Comparison of ENCODE assay signal across 34 cellular contexts in genomic region chr5:56979968-56980367, GRCh38.
"Had no signal": no experiment of that assay in that cellular context is flagged by ENCODE, and none has a peak within 500 bp of the region (broad histone marks: within the 10 kb centered on the region; RNA-seq: fewer than 3 reads in every experiment).

No MANE protein-coding gene starts in this region.

- H3K27ac Mint-ChIP-seq: activated CD4-positive, alpha-beta memory T cell treated with anti-CD3 and anti-CD28 coated beads for 36 hours; activated CD4-positive, alpha-beta T cell treated with anti-CD3 and anti-CD28 coated beads for 36 hours; activated CD4-positive, alpha-beta T cell treated with anti-CD3 and anti-CD28 coated beads, Interleukin-2, amount 10 ng/mL, durations not matched to agents 24 days and 14 days; activated CD8-positive, alpha-beta memory T cell treated with anti-CD3 and anti-CD28 coated beads, Interleukin-2, amount 10 ng/mL, durations not matched to agents 7 days and 5 days; activated CD8-positive, alpha-beta T cell treated with anti-CD3 and anti-CD28 coated beads, Interleukin-2, amount 10 ng/mL, durations not matched to agents 7 days and 5 days; activated naive CD8-positive, alpha-beta T cell; activated T-helper 1 cell treated with anti-CD3 and anti-CD28 coated beads, Interleukin-12 subunit alpha, Interleukin-12 subunit beta, Interleukin-2, Interleukin-4 antibody, amounts not matched to agents 30 ng/mL and 10 ng/mL and 1 ng/mL, durations not matched to agents 14 hours and 24 hours and 36 hours; activated T-helper 2 cell treated with anti-CD3 and anti-CD28 coated beads, Interferon-gamma antibody, Interleukin-2, Interleukin-4, amounts not matched to agents 10 μg/mL and 5 μg/mL and 100 μg/mL, durations not matched to agents 14 hours and 24 hours and 36 hours; dendritic cell treated with granulocyte-macrophage colony-stimulating factor and Interleukin-4, amounts not matched to agents 40 ng/mL and 50 ng/mL, for 4 days; endodermal cell; T-helper 1 cell treated with Interleukin-12 subunit alpha and Interleukin-12 subunit beta and Interleukin-4 antibody, amounts not matched to agents 30 μg/mL and 1 μg/mL, for 36 hours; T-helper 2 cell treated with Interferon-gamma antibody and Interleukin-4, amounts not matched to agents 5 μg/mL and 100 μg/mL, for 36 hours had no signal

- H3K27me3 ChIP-seq: brain microvascular endothelial cell had no signal

- ATAC-seq: activated CD4-positive, alpha-beta T cell treated with anti-CD3 and anti-CD28 coated beads for 36 hours; activated CD8-positive, alpha-beta memory T cell treated with anti-CD3 and anti-CD28 coated beads, Interleukin-2, amount 10 ng/mL, durations not matched to agents 7 days and 5 days; activated CD8-positive, alpha-beta T cell treated with anti-CD3 and anti-CD28 coated beads, Interleukin-2, amount 10 ng/mL, durations not matched to agents 7 days and 5 days; esophagus mucosa; heart left ventricle had no signal

- H3K4me3 ChIP-seq: coronary artery, dorsolateral prefrontal cortex, heart left ventricle had no signal

- H3K9me3 ChIP-seq: heart left ventricle had no signal

- H3K4me1 ChIP-seq: heart left ventricle had no signal

- H3K27me3 Mint-ChIP-seq: activated CD4-positive, alpha-beta memory T cell treated with anti-CD3 and anti-CD28 coated beads for 36 hours; activated CD4-positive, alpha-beta T cell treated with anti-CD3 and anti-CD28 coated beads for 36 hours; activated naive CD8-positive, alpha-beta T cell; dendritic cell treated with granulocyte-macrophage colony-stimulating factor and Interleukin-4, amounts not matched to agents 40 ng/mL and 50 ng/mL, for 4 days had no signal

- H3K9me3 Mint-ChIP-seq: activated CD4-positive, alpha-beta memory T cell treated with anti-CD3 and anti-CD28 coated beads for 36 hours; activated CD4-positive, alpha-beta T cell treated with anti-CD3 and anti-CD28 coated beads, Interleukin-2, amount 10 ng/mL, durations not matched to agents 24 days and 14 days; activated T-helper 1 cell treated with anti-CD3 and anti-CD28 coated beads, Interleukin-12 subunit alpha, Interleukin-12 subunit beta, Interleukin-2, Interleukin-4 antibody, amounts not matched to agents 30 ng/mL and 10 ng/mL and 1 ng/mL, durations not matched to agents 14 hours and 24 hours and 36 hours; activated T-helper 2 cell treated with anti-CD3 and anti-CD28 coated beads, Interferon-gamma antibody, Interleukin-2, Interleukin-4, amounts not matched to agents 10 μg/mL and 5 μg/mL and 100 μg/mL, durations not matched to agents 14 hours and 24 hours and 36 hours; central memory CD8-positive, alpha-beta T cell; dendritic cell treated with granulocyte-macrophage colony-stimulating factor and Interleukin-4, amounts not matched to agents 40 ng/mL and 50 ng/mL, for 4 days; endodermal cell; T-helper 1 cell treated with Interleukin-12 subunit alpha and Interleukin-12 subunit beta and Interleukin-4 antibody, amounts not matched to agents 30 μg/mL and 1 μg/mL, for 36 hours; T-helper 2 cell treated with Interferon-gamma antibody and Interleukin-4, amounts not matched to agents 5 μg/mL and 100 μg/mL, for 36 hours had no signal

- FAIRE-seq: astrocyte, bronchial epithelial cell, frontal cortex had no signal

- H3K27ac ChIP-seq: brain microvascular endothelial cell, coronary artery, dorsolateral prefrontal cortex, heart left ventricle, WERI-Rb-1 had no signal

- H3K36me3 ChIP-seq: brain microvascular endothelial cell, heart left ventricle, WERI-Rb-1 had no signal

- H3K4me3 Mint-ChIP-seq: activated CD4-positive, alpha-beta memory T cell treated with anti-CD3 and anti-CD28 coated beads for 36 hours; activated CD4-positive, alpha-beta T cell treated with anti-CD3 and anti-CD28 coated beads for 36 hours; activated CD4-positive, alpha-beta T cell treated with anti-CD3 and anti-CD28 coated beads, Interleukin-2, amount 10 ng/mL, durations not matched to agents 24 days and 14 days; activated CD8-positive, alpha-beta memory T cell treated with anti-CD3 and anti-CD28 coated beads, Interleukin-2, amount 10 ng/mL, durations not matched to agents 7 days and 5 days; activated CD8-positive, alpha-beta T cell treated with anti-CD3 and anti-CD28 coated beads, Interleukin-2, amount 10 ng/mL, durations not matched to agents 7 days and 5 days; activated naive CD8-positive, alpha-beta T cell; activated T-helper 1 cell treated with anti-CD3 and anti-CD28 coated beads, Interleukin-12 subunit alpha, Interleukin-12 subunit beta, Interleukin-2, Interleukin-4 antibody, amounts not matched to agents 30 ng/mL and 10 ng/mL and 1 ng/mL, durations not matched to agents 14 hours and 24 hours and 36 hours; central memory CD8-positive, alpha-beta T cell; dendritic cell treated with granulocyte-macrophage colony-stimulating factor and Interleukin-4, amounts not matched to agents 40 ng/mL and 50 ng/mL, for 4 days; endodermal cell; T-helper 1 cell treated with Interleukin-12 subunit alpha and Interleukin-12 subunit beta and Interleukin-4 antibody, amounts not matched to agents 30 μg/mL and 1 μg/mL, for 36 hours; T-helper 2 cell treated with Interferon-gamma antibody and Interleukin-4, amounts not matched to agents 5 μg/mL and 100 μg/mL, for 36 hours had no signal

- DNase-seq: activated CD4-positive, alpha-beta memory T cell treated with anti-CD3 and anti-CD28 coated beads for 36 hours; activated CD4-positive, alpha-beta T cell treated with anti-CD3 and anti-CD28 coated beads for 36 hours; activated CD4-positive, alpha-beta T cell treated with anti-CD3 and anti-CD28 coated beads, Interleukin-2, amount 10 ng/mL, durations not matched to agents 24 days and 14 days; activated CD4-positive, CD25-positive, alpha-beta regulatory T cell; activated CD4-positive, CD25-positive, alpha-beta regulatory T cell treated with anti-CD3 and anti-CD28 coated beads, Interleukin-2, amount 50 U/mL, for 72 hours; activated CD8-positive, alpha-beta memory T cell treated with anti-CD3 and anti-CD28 coated beads, Interleukin-2, amount 10 ng/mL, durations not matched to agents 7 days and 5 days; activated CD8-positive, alpha-beta memory T cell treated with anti-CD3 and anti-CD28 coated beads, Interleukin-2, amount 50 U/mL, for 4 hours; activated CD8-positive, alpha-beta T cell treated with anti-CD3 and anti-CD28 coated beads, Interleukin-2, amount 10 ng/mL, durations not matched to agents 7 days and 5 days; activated effector memory CD4-positive, alpha-beta T cell treated with anti-CD3 and anti-CD28 coated beads, Interleukin-2, amount 50 U/mL, for 16 hours; activated naive CD4-positive, alpha-beta T cell treated with anti-CD3 and anti-CD28 coated beads, Interleukin-2, amount 50 U/mL, for 16 hours; activated T-cell treated with anti-CD3 and anti-CD28 coated beads, Interleukin-2, amount 50 U/mL, for 1 hour; activated T-cell treated with anti-CD3 and anti-CD28 coated beads, Interleukin-2, amount 50 U/mL, for 48 hours; amniotic stem cell; anterior cingulate cortex; brain microvascular endothelial cell; dorsolateral prefrontal cortex; effector memory CD4-positive, alpha-beta T cell; endodermal cell; foreskin fibroblast; heart left ventricle; T1000; WERI-Rb-1 had no signal

- H3K36me3 Mint-ChIP-seq: activated CD4-positive, alpha-beta memory T cell treated with anti-CD3 and anti-CD28 coated beads for 36 hours; activated CD8-positive, alpha-beta memory T cell treated with anti-CD3 and anti-CD28 coated beads, Interleukin-2, amount 10 ng/mL, durations not matched to agents 7 days and 5 days; activated naive CD8-positive, alpha-beta T cell had no signal
